Comparison of ENCODE assay signal across 21 cellular contexts in genomic region chr18:56443508-56443907, GRCh38.
DNase-seq lines count a peak whose midpoint lies in the region; ATAC-seq, FAIRE-seq and TF ChIP-seq lines count a peak whose summit lies in the region.
"Had no signal": no experiment of that assay in that cellular context is flagged by ENCODE, and none has a peak within 500 bp of the region (broad histone marks: within the 10 kb centered on the region; RNA-seq: fewer than 3 reads in every experiment).

No MANE protein-coding gene starts in this region.

- no peaks in the 10 kb centered on the region for H3K4me1 ChIP-seq in right lobe of liver
- H3K4me1 ChIP-seq in HepG2 (ENCODE audit: insufficient read depth, low read length) = no peaks in the 10 kb centered on the region
- peaks cover 9% of the 10 kb centered on the region for H3K4me1 ChIP-seq in endothelial cell of umbilical vein (ENCODE audit: control insufficient read depth, extremely low read depth, insufficient read depth, low read length)
- no peaks in the 10 kb centered on the region for H3K4me1 ChIP-seq in mesenchymal stem cell (ENCODE audit: control insufficient read depth, insufficient read depth, low read depth, low read length)

- H3K18ac ChIP-seq in mesenchymal stem cell (ENCODE audit: low read depth in 1 of 2, low read length in 2 of 2) = no peak overlapping the region

- CTCF ChIA-PET in HepG2 (lab: Yijun Ruan, JAX; ENCODE audit: low intra/inter-chr PET ratio, low total read pairs) = no interaction called here
- CTCF ChIA-PET in endothelial cell of umbilical vein (lab: Charles Lee) = interaction anchor here (0.9 to 1.5 kb wide), 4 partner anchors 9 to 16 kb away, joined by 3 to 6 read pairs (median 3); no protein-coding TSS in a partner anchor

- no peak for TF ChIP-seq EP300 in HepG2 (IDR thresholded peaks at IDR 0.05; ENCODE audit: low read depth in 2 of 2, low read length in 2 of 2)
- TF ChIP-seq EP300 in HepG2 (CRISPR knock-in tag; IDR thresholded peaks at IDR 0.05; ENCODE audit: borderline replicate concordance) = no peak

- H3K9me3 ChIP-seq in right lobe of liver (no peaks in the 10 kb centered on the region), HepG2 (ENCODE audit: low read length) (no peaks in the 10 kb centered on the region), endothelial cell of umbilical vein (replicated peaks; ENCODE audit: control insufficient read depth, insufficient read depth, low read length) (no peaks in the 10 kb centered on the region), mesenchymal stem cell (ENCODE audit: control insufficient read depth, low read length) (no peaks in the 10 kb centered on the region)

- TF ChIP-seq CTCF in right lobe of liver (IDR thresholded peaks at IDR 0.05) = no peak
- TF ChIP-seq CTCF in HepG2 (CRISPR knock-in tag; IDR thresholded peaks at IDR 0.05) = no peak
- TF ChIP-seq CTCF in endothelial cell of umbilical vein (IDR thresholded peaks at IDR 0.05; ENCODE audit: extremely low read depth in 1 of 2, insufficient read depth in 1 of 2, low read depth in 1 of 2, low read length in 2 of 2) = no peak
- TF ChIP-seq CTCF in brain microvascular endothelial cell (IDR thresholded peaks at IDR 0.05; ENCODE audit: low read depth, low read length, missing control alignments) = no peak
- no peak for TF ChIP-seq CTCF in GM10266 (IDR thresholded peaks at IDR 0.05; ENCODE audit: control insufficient read depth, insufficient read depth, low read depth, missing control alignments)

- no peak for TF ChIP-seq RAD21 in HepG2 (CRISPR knock-in tag; IDR thresholded peaks at IDR 0.05)

- POLR2A ChIA-PET in HepG2 (lab: Yijun Ruan, JAX) = no interaction called here
- POLR2A ChIA-PET in endothelial cell of umbilical vein (lab: Charles Lee) = no interaction called here

- in situ Hi-C loops in HepG2 (cut with HindIII; ENCODE audit: extremely low pct_ligation_motif_present, low pct_unique_long_range_greater_than_20kb) = no loop called here
- in situ Hi-C loops in brain microvascular endothelial cell (cut with HindIII; ENCODE audit: low pct_ligation_motif_present, low sequenced_read_pairs) = no loop called here

- no peaks in the 10 kb centered on the region for H3K79me1 ChIP-seq in mesenchymal stem cell (replicated peaks; ENCODE audit: low read length, poor library complexity, severe bottlenecking)

- WGBS in right lobe of liver (ENCODE audit: insufficient coverage, low coverage, low lambda C conversion rate, missing lambda C conversion rate) = 75% methylated on average over 1 of the region's 1 CpG
- 38% methylated on average over 1 of the region's 1 CpG for WGBS in HepG2 (ENCODE audit: low lambda C conversion rate)
- 100% methylated on average over 1 of the region's 1 CpG for WGBS in mesenchymal stem cell

- no peaks in the 10 kb centered on the region for H3K9me1 ChIP-seq in endothelial cell of umbilical vein (replicated peaks; ENCODE audit: control insufficient read depth, extremely low read depth, insufficient read depth, low read length)

- ATAC-seq in right lobe of liver (peak in 3 of 4 donors; percentile 23 to 49 (median 41)), HepG2 (no peak), HG03439 (IDR thresholded peaks at IDR 0.05; ENCODE audit: unreplicated experiment) (no peak)
- ATAC-seq: K562, Right ventricle myocardium inferior had no signal

- no peak overlapping the region for H2BK12ac ChIP-seq in mesenchymal stem cell (ENCODE audit: low read length in 2 of 2)

- no peak overlapping the region for H2BK120ac ChIP-seq in mesenchymal stem cell (ENCODE audit: low read depth, low read length)

- intact Hi-C loops in right lobe of liver (cut with DNase I) (no loop called here), HepG2 (cut with micrococcal nuclease; ENCODE audit: unreplicated experiment) (no loop called here), endothelial cell of umbilical vein (cut with micrococcal nuclease) (loop anchor here (1.0 to 5.0 kb wide), 2 partner anchors 16 to 361 kb away; no protein-coding TSS in a partner anchor)

- H3K9ac ChIP-seq in HepG2 (ENCODE audit: insufficient read depth, low read depth, low read length) (no peak overlapping the region), endothelial cell of umbilical vein (replicated peaks; ENCODE audit: extremely low read depth, insufficient read depth, low read length) (no peak overlapping the region), mesenchymal stem cell (ENCODE audit: low read length) (peak overlapping the region; percentile 25)

- no TSS peak for BruUV-seq in HepG2 (replicated peaks; lab: Mats Ljungman, UMichigan)
- no TSS peak for BruUV-seq in endothelial cell of umbilical vein (replicated peaks; lab: Mats Ljungman, UMichigan)

- no peak overlapping the region for H3K14ac ChIP-seq in mesenchymal stem cell (ENCODE audit: low read length in 2 of 2)

- H3K79me2 ChIP-seq in HepG2 (ENCODE audit: insufficient read depth, low read length) (no peaks in the 10 kb centered on the region), endothelial cell of umbilical vein (ENCODE audit: control insufficient read depth, insufficient read depth, low read length) (no peaks in the 10 kb centered on the region)

- H4K91ac ChIP-seq in mesenchymal stem cell (ENCODE audit: low read length) = no peak overlapping the region

- H2BK15ac ChIP-seq in mesenchymal stem cell (ENCODE audit: low read depth, poor library complexity, severe bottlenecking) = no peak overlapping the region

- no peak overlapping the region for H2AK5ac ChIP-seq in mesenchymal stem cell (ENCODE audit: low read length, severe bottlenecking)

- no peak overlapping the region for H3K23ac ChIP-seq in mesenchymal stem cell (ENCODE audit: low read length in 2 of 2)

- dilution Hi-C loops in endothelial cell of umbilical vein (cut with MboI; ENCODE audit: extremely low pct_ligation_motif_present, low sequenced_read_pairs) = no loop called here

- TF ChIP-seq POLR2A in right lobe of liver (IDR thresholded peaks at IDR 0.05) (no peak), HepG2 (IDR thresholded peaks at IDR 0.05; ENCODE audit: insufficient read depth in 1 of 2, low read depth in 2 of 2, low read length in 2 of 2) (no peak), endothelial cell of umbilical vein (IDR thresholded peaks at IDR 0.05; ENCODE audit: low read depth, low read length) (no peak)

- H3K27me3 ChIP-seq in right lobe of liver = no peaks in the 10 kb centered on the region
- no peaks in the 10 kb centered on the region for H3K27me3 ChIP-seq in HepG2 (ENCODE audit: control insufficient read depth in 1 of 2, insufficient read depth in 2 of 2, low read length in 2 of 2)
- no peaks in the 10 kb centered on the region for H3K27me3 ChIP-seq in endothelial cell of umbilical vein (ENCODE audit: control insufficient read depth in 2 of 2, insufficient read depth in 2 of 2, low read length in 2 of 2)
- no peaks in the 10 kb centered on the region for H3K27me3 ChIP-seq in mesenchymal stem cell (ENCODE audit: control insufficient read depth in 1 of 2, insufficient read depth in 1 of 2, low read length in 2 of 2)
- H3K27me3 ChIP-seq in brain microvascular endothelial cell (replicated peaks) = no peaks in the 10 kb centered on the region

- H2BK5ac ChIP-seq in mesenchymal stem cell (ENCODE audit: low read depth, low read length, poor library complexity, severe bottlenecking) = no peak overlapping the region

- H3K36me3 ChIP-seq in right lobe of liver (no peaks in the 10 kb centered on the region), HepG2 (replicated peaks in 1 of 2; ENCODE audit: control insufficient read depth in 1 of 2, insufficient read depth in 2 of 2, low read length in 2 of 2) (no peaks in the 10 kb centered on the region), endothelial cell of umbilical vein (ENCODE audit: control insufficient read depth in 2 of 2, extremely low read depth in 1 of 2, insufficient read depth in 2 of 2, low read length in 2 of 2) (no peaks in the 10 kb centered on the region), mesenchymal stem cell (ENCODE audit: control insufficient read depth in 1 of 2, insufficient read depth in 2 of 2, low read depth in 1 of 2, low read length in 2 of 2) (no peaks in the 10 kb centered on the region), brain microvascular endothelial cell (replicated peaks) (no peaks in the 10 kb centered on the region)

- DNase-seq in right lobe of liver = no peak
- DNase-seq in HepG2 (ENCODE audit: low spot score) = no peak
- DNase-seq in endothelial cell of umbilical vein (ENCODE audit: low read depth, low spot score) = peak; percentile 72
- no peak for DNase-seq in mesenchymal stem cell
- no peak for DNase-seq in brain microvascular endothelial cell
- DNase-seq in NCI-H2029 treated with DMSO at 0.1 percent for 48 hours (lab: John Stamatoyannopoulos, UW) = no peak
- no peak for DNase-seq in GM10266 (ENCODE audit: extremely low spot score)
- DNase-seq: CD4-positive, alpha-beta T cell; COR-L47; DMS79 treated with DMSO at 0.1 percent for 48 hours; H7; MM.1S; NCI-H1694; NCI-H2107; NCI-H446 treated with DMSO at 0.1 percent for 48 hours; NCI-H526 treated with DMSO at 0.1 percent for 48 hours had no signal

- H3K4me2 ChIP-seq in HepG2 (ENCODE audit: low read depth, low read length) = no peak overlapping the region
- H3K4me2 ChIP-seq in endothelial cell of umbilical vein (ENCODE audit: insufficient read depth, low read length) = peak overlapping the region; percentile 53
- H3K4me2 ChIP-seq in mesenchymal stem cell (ENCODE audit: low read length, poor library complexity, severe bottlenecking) = no peak overlapping the region

- H4K20me1 ChIP-seq in HepG2 (ENCODE audit: insufficient read depth, low read length) (no peaks in the 10 kb centered on the region), endothelial cell of umbilical vein (replicated peaks; ENCODE audit: control insufficient read depth, extremely low read depth, insufficient read depth, low read length) (no peaks in the 10 kb centered on the region)

- FAIRE-seq in HepG2 (lab: Jason Lieb, UNC) = no peak
- peak; percentile 87 for FAIRE-seq in endothelial cell of umbilical vein (lab: Jason Lieb, UNC)
- FAIRE-seq: A204.1, GM12891, K562 had no signal

- H3K27ac ChIP-seq in right lobe of liver = no peak overlapping the region
- H3K27ac ChIP-seq in HepG2 (ENCODE audit: extremely low read length, insufficient read depth, low read length) = no peak overlapping the region
- peak overlapping the region; percentile 15 for H3K27ac ChIP-seq in endothelial cell of umbilical vein (ENCODE audit: insufficient read depth, low read depth, low read length)
- H3K27ac ChIP-seq in mesenchymal stem cell (ENCODE audit: low read length, poor library complexity, severe bottlenecking) = no peak overlapping the region
- H3K27ac ChIP-seq in brain microvascular endothelial cell = no peak overlapping the region

- H3K4ac ChIP-seq in mesenchymal stem cell (ENCODE audit: low read depth in 1 of 2, low read length in 2 of 2) = no peak overlapping the region

- H2AFZ ChIP-seq in HepG2 (ENCODE audit: low read length) (no peak overlapping the region), endothelial cell of umbilical vein (ENCODE audit: low read depth, low read length) (peak overlapping the region; percentile 86), mesenchymal stem cell (ENCODE audit: low read depth, low read length) (no peak overlapping the region)

- H4K8ac ChIP-seq in mesenchymal stem cell (ENCODE audit: low read length) = no peak overlapping the region

- H3K4me3 ChIP-seq in right lobe of liver (no peak overlapping the region), HepG2 (replicated peaks in 1 of 3; ENCODE audit: insufficient read depth in 1 of 3, low read depth in 2 of 3, low read length in 3 of 3) (no peak overlapping the region), endothelial cell of umbilical vein (replicated peaks in 1 of 3; ENCODE audit: insufficient read depth in 1 of 3, low read depth in 1 of 3, low read length in 3 of 3) (no peak overlapping the region), mesenchymal stem cell (ENCODE audit: insufficient read depth in 1 of 2, low read depth in 1 of 2, low read length in 2 of 2) (no peak overlapping the region), brain microvascular endothelial cell (ENCODE audit: low read depth, low read length) (no peak overlapping the region)
- H3K4me3 ChIP-seq: K562 had no signal

Comparison
In these comparisons a context has a peak if more than half of its experiments do, and no peak if none do; other contexts are left out.
1. ATAC-seq: peak in right lobe of liver (3 of 4); none in HepG2 (single experiment) and HG03439 (single experiment).